2 cellular contexts compared by ENCODE assay signal in genomic region chr12:87317302-87317701, GRCh38.
TF ChIP-seq lines count a peak whose summit lies in the region.

No MANE protein-coding gene starts in this region.

TF ChIP-seq in IMR-90, 13 proteins besides CTCF, POLR2A, EP300 and RAD21 (continued from another document):
- TF ChIP-seq, protein P1, sequence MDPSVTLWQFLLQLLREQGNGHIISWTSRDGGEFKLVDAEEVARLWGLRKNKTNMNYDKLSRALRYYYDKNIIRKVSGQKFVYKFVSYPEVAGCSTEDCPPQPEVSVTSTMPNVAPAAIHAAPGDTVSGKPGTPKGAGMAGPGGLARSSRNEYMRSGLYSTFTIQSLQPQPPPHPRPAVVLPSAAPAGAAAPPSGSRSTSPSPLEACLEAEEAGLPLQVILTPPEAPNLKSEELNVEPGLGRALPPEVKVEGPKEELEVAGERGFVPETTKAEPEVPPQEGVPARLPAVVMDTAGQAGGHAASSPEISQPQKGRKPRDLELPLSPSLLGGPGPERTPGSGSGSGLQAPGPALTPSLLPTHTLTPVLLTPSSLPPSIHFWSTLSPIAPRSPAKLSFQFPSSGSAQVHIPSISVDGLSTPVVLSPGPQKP (IDR thresholded peaks at IDR 0.05; ENCODE audit: borderline replicate concordance, low read depth, low read length): no peak
- TF ChIP-seq CHD1 (IDR thresholded peaks at IDR 0.05; ENCODE audit: low read depth, low read length): no peak
- no peak for TF ChIP-seq SMC3 (IDR thresholded peaks at IDR 0.05; ENCODE audit: low read depth, low read length)
- TF ChIP-seq MXI1 (IDR thresholded peaks at IDR 0.05; ENCODE audit: borderline replicate concordance, low read depth, low read length): no peak
- no peak for TF ChIP-seq BHLHE40 (IDR thresholded peaks at IDR 0.05; ENCODE audit: low read depth, low read length)
- TF ChIP-seq, protein P2, sequence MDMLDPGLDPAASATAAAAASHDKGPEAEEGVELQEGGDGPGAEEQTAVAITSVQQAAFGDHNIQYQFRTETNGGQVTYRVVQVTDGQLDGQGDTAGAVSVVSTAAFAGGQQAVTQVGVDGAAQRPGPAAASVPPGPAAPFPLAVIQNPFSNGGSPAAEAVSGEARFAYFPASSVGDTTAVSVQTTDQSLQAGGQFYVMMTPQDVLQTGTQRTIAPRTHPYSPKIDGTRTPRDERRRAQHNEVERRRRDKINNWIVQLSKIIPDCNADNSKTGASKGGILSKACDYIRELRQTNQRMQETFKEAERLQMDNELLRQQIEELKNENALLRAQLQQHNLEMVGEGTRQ (IDR thresholded peaks at IDR 0.05; ENCODE audit: low read depth, low read length): no peak
- no peak for TF ChIP-seq CEBPB (IDR thresholded peaks at IDR 0.05; ENCODE audit: low read depth, low read length)
- TF ChIP-seq FOS (IDR thresholded peaks at IDR 0.05; ENCODE audit: low read depth, low read length): no peak

TF ChIP-seq in SK-N-SH, 30 proteins besides CTCF, POLR2A, EP300 and RAD21 (continued from another document):
- TF ChIP-seq TCF12 (IDR thresholded peaks at IDR 0.05) (0 out of 2 replicates have a peak, but pooled peaks have one; percentile 40), RFX5 (IDR thresholded peaks at IDR 0.05; ENCODE audit: low read length) (no peak), FOXJ3 (CRISPR knock-in tag; IDR thresholded peaks at IDR 0.05) (no peak), FOSL2 (IDR thresholded peaks at IDR 0.05; ENCODE audit: borderline replicate concordance, low read depth) (no peak), EZH2phosphoT487 (IDR thresholded peaks at IDR 0.05; ENCODE audit: borderline replicate concordance, low read depth) (no peak), REST (IDR thresholded peaks at IDR 0.05; ENCODE audit: low read depth, low read length) (no peak), MXI1 (IDR thresholded peaks at IDR 0.05; ENCODE audit: low read depth, low read length) (no peak), TAF1 (IDR thresholded peaks at IDR 0.05; ENCODE audit: borderline replicate concordance, low read depth, low read length) (no peak), GABPA (IDR thresholded peaks at IDR 0.05; ENCODE audit: low read depth) (no peak), GATA2 (CRISPR knock-in tag; IDR thresholded peaks at IDR 0.05) (no peak), ZBTB33 (IDR thresholded peaks at IDR 0.05; ENCODE audit: borderline replicate concordance, low read depth) (no peak), FOXM1 (IDR thresholded peaks at IDR 0.05; ENCODE audit: low read depth) (no peak)
